ENCODE assay signal across 12 cellular contexts in the genomic region with DNA sequence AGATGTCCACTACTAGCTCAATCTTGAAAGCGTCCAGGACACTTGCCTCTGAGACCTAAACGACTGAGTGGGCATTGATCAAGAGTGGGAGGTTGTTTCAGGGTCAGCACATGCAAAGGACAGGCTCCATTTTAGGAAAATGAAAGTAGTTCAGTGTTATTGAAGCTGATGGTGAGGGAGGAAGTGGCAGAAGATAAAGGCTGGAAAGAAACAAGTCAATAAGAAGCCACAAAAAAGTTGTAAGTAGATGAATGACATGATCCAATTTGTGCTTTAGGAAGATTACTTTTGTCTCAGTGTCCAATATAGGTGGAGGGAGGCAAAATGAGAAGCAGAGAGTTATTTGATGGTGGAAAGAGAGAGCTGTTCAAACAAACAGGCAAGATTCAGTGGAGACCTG. TPM values are rescaled to one million over a fixed set of nuclear protein-coding genes. Genes with fewer than 3 reads are reported as not detected.
A peak's percentile ranks its signal among the peaks of the same experiment; 100 is the strongest.
DNase-seq lines count a peak whose midpoint lies in the region; ATAC-seq and TF ChIP-seq lines count a peak whose summit lies in the region.
"Had no signal": no experiment of that assay in that cellular context is flagged by ENCODE, and none has a peak within 500 bp of the region (broad histone marks: within the 10 kb centered on the region; RNA-seq: fewer than 3 reads in every experiment).

No MANE protein-coding gene starts in this region.

- peaks cover 73% of the 10 kb centered on the region for H3K4me1 Mint-ChIP-seq in activated T-cell treated with anti-CD3 and anti-CD28 coated beads, Interleukin-2, amount 50 U/mL, for 72 hours (ENCODE audit: low read depth)
- peaks cover 84% of the 10 kb centered on the region for H3K4me1 Mint-ChIP-seq in activated CD8-positive, alpha-beta T cell treated with anti-CD3 and anti-CD28 coated beads, Interleukin-2, amount 10 ng/mL, durations not matched to agents 7 days and 5 days (ENCODE audit: low read depth)

- H3K27me3 ChIP-seq in spleen (replicated peaks in 1 of 7) = no peaks in the 10 kb centered on the region

- H3K4me3 Mint-ChIP-seq in activated T-cell treated with anti-CD3 and anti-CD28 coated beads, Interleukin-2, amount 50 U/mL, for 72 hours = peak overlapping the region; percentile 19 to 74
- H3K4me3 Mint-ChIP-seq in activated CD8-positive, alpha-beta T cell treated with anti-CD3 and anti-CD28 coated beads, Interleukin-2, amount 10 ng/mL, durations not matched to agents 7 days and 5 days = peak overlapping the region; percentile 54

- peaks cover 3 to 4% of the 10 kb centered on the region in 2 donors for H3K36me3 Mint-ChIP-seq in activated T-cell treated with anti-CD3 and anti-CD28 coated beads, Interleukin-2, amount 50 U/mL, for 72 hours (ENCODE audit: insufficient read depth in 2 of 2)
- peaks cover 29% of the 10 kb centered on the region for H3K36me3 Mint-ChIP-seq in activated CD8-positive, alpha-beta T cell treated with anti-CD3 and anti-CD28 coated beads, Interleukin-2, amount 10 ng/mL, durations not matched to agents 7 days and 5 days (ENCODE audit: low read depth)

- CTCF ChIA-PET in activated CD8-positive, alpha-beta T cell treated with anti-CD3 and anti-CD28 coated beads, Interleukin-2, amount 10 ng/mL, durations not matched to agents 7 days and 5 days (lab: Charles Lee) = interaction anchor here (1.0 to 2.5 kb wide), 5 partner anchors 12 to 142 kb away, joined by 3 to 14 read pairs (median 3); no protein-coding TSS in a partner anchor

- no peaks in the 10 kb centered on the region for H3K27me3 Mint-ChIP-seq in activated T-cell treated with anti-CD3 and anti-CD28 coated beads, Interleukin-2, amount 50 U/mL, for 72 hours (ENCODE audit: low read depth)
- H3K27me3 Mint-ChIP-seq in activated CD8-positive, alpha-beta T cell treated with anti-CD3 and anti-CD28 coated beads, Interleukin-2, amount 10 ng/mL, durations not matched to agents 7 days and 5 days (ENCODE audit: low read depth) = no peaks in the 10 kb centered on the region

- DNase-seq in activated T-cell treated with anti-CD3 and anti-CD28 coated beads, Interleukin-2, amount 50 U/mL, for 72 hours = no peak
- DNase-seq in activated T-cell treated with anti-CD3 and anti-CD28 coated beads for 4 hours (no peak), spleen (no peak), NCI-H146 (lab: John Stamatoyannopoulos, UW) (no peak), KG1 (lab: John Stamatoyannopoulos, UW) (no peak)
- DNase-seq in activated CD8-positive, alpha-beta T cell treated with anti-CD3 and anti-CD28 coated beads, Interleukin-2, amount 10 ng/mL, durations not matched to agents 7 days and 5 days = peak; percentile 29
- DNase-seq: amniotic stem cell; DMS153; posterior cingulate gyrus; stimulated activated CD8-positive, alpha-beta memory T cell treated with anti-CD3 and anti-CD28 coated beads, Interleukin-4, amount 100 ng/mL, for 48 hours had no signal

- 37 to 55% (median 41%) methylated on average over 2 of the region's 2 CpGs for WGBS in spleen, 5 donors

- peak overlapping the region in 5 of 8 donors; percentile 15 to 43 (median 38) for H3K27ac ChIP-seq in spleen

- peak overlapping the region; percentile 69 for H3K27ac Mint-ChIP-seq in activated T-cell treated with anti-CD3 and anti-CD28 coated beads, Interleukin-2, amount 50 U/mL, for 72 hours
- peak overlapping the region; percentile 94 for H3K27ac Mint-ChIP-seq in activated CD8-positive, alpha-beta T cell treated with anti-CD3 and anti-CD28 coated beads, Interleukin-2, amount 10 ng/mL, durations not matched to agents 7 days and 5 days

- intact Hi-C loops in spleen (cut with DNase I; ENCODE audit: low total_unique reads) = loop anchor here (10.0 kb wide), 1 partner anchor 138 kb away; no protein-coding TSS in a partner anchor

- no peak for TF ChIP-seq CTCF in spleen (IDR thresholded peaks at IDR 0.05 in 8 of 11, conservative IDR thresholded peaks at IDR 0.05 in 3 of 11)

- POLR2A ChIA-PET in activated CD8-positive, alpha-beta T cell treated with anti-CD3 and anti-CD28 coated beads, Interleukin-2, amount 10 ng/mL, durations not matched to agents 7 days and 5 days (lab: Charles Lee) = interaction anchor here (0.8 to 2.1 kb wide), 4 partner anchors 13 to 74 kb away, joined by 3 to 5 read pairs (median 4); a partner anchor contains a TSS

- H3K4me3 ChIP-seq in spleen = no peak overlapping the region

- ATAC-seq in activated T-cell treated with anti-CD3 and anti-CD28 coated beads, Interleukin-2, amount 50 U/mL, for 72 hours (replicated peaks in 1 of 2) = no peak
- ATAC-seq in HG02885 (IDR thresholded peaks at IDR 0.05; ENCODE audit: poor library complexity, unreplicated experiment) (peak; percentile 65), GM18868 (IDR thresholded peaks at IDR 0.05; ENCODE audit: unreplicated experiment) (no peak)
- ATAC-seq in activated CD8-positive, alpha-beta T cell treated with anti-CD3 and anti-CD28 coated beads, Interleukin-2, amount 10 ng/mL, durations not matched to agents 7 days and 5 days = peak; percentile 64

- no peaks in the 10 kb centered on the region for H3K9me3 Mint-ChIP-seq in activated T-cell treated with anti-CD3 and anti-CD28 coated beads, Interleukin-2, amount 50 U/mL, for 72 hours
- peaks cover 9% of the 10 kb centered on the region for H3K9me3 Mint-ChIP-seq in activated CD8-positive, alpha-beta T cell treated with anti-CD3 and anti-CD28 coated beads, Interleukin-2, amount 10 ng/mL, durations not matched to agents 7 days and 5 days (ENCODE audit: insufficient read depth)

- no peaks in the 10 kb centered on the region for H3K9me3 ChIP-seq in spleen

- no peaks in the 10 kb centered on the region for H3K36me3 ChIP-seq in spleen

- no peak for TF ChIP-seq POLR2A in spleen (IDR thresholded peaks at IDR 0.05)

- peaks cover 9 to 54% (median 33%) of the 10 kb centered on the region in 6 donors for H3K4me1 ChIP-seq in spleen

RNA-seq across cellular contexts. Expression of a gene that starts 22.0 kb away (rescaled TPM):
- 10 to 100 TPM; 24.6 to 31.8 TPM for total RNA-seq in activated T-cell treated with anti-CD3 and anti-CD28 coated beads, Interleukin-2, amount 50 U/mL, for 72 hours
- 10 to 100 TPM; 21.9 to 22.9 TPM for total RNA-seq in activated CD8-positive, alpha-beta T cell treated with anti-CD3 and anti-CD28 coated beads, Interleukin-2, amount 10 ng/mL, durations not matched to agents 7 days and 5 days
- 10 to 100 TPM; 13.7 to 28.6 (median 16.1) TPM for total RNA-seq in spleen
- polyA plus RNA-seq in spleen = 10 to 100 TPM in 1 of 3 donors, 1 to 10 TPM in 2; 9.4 to 10.7 (median 9.8) TPM

RNA-seq across cellular contexts. Expression of a gene that starts 33.9 kb away (rescaled TPM):
- 10 to 100 TPM; 40.1 to 40.3 TPM for total RNA-seq in activated T-cell treated with anti-CD3 and anti-CD28 coated beads, Interleukin-2, amount 50 U/mL, for 72 hours
- 10 to 100 TPM; 15.6 to 17.0 TPM for total RNA-seq in activated CD8-positive, alpha-beta T cell treated with anti-CD3 and anti-CD28 coated beads, Interleukin-2, amount 10 ng/mL, durations not matched to agents 7 days and 5 days
- total RNA-seq in spleen = 10 to 100 TPM; 26.9 to 61.7 (median 42.4) TPM
- 1 to 10 TPM; 3.8 to 7.2 (median 5.9) TPM for polyA plus RNA-seq in spleen

Comparison
In these comparisons a context has a peak if more than half of its experiments do, and no peak if none do; other contexts are left out.
1. ATAC-seq: peak in HG02885 (single experiment) and activated CD8-positive, alpha-beta T cell treated with anti-CD3 and anti-CD28 coated beads, Interleukin-2, amount 10 ng/mL, durations not matched to agents 7 days and 5 days (single experiment); none in activated T-cell treated with anti-CD3 and anti-CD28 coated beads, Interleukin-2, amount 50 U/mL, for 72 hours (0 of 2) and GM18868 (single experiment).